ENCODE assay signal across 10 cellular contexts in the genomic region with DNA sequence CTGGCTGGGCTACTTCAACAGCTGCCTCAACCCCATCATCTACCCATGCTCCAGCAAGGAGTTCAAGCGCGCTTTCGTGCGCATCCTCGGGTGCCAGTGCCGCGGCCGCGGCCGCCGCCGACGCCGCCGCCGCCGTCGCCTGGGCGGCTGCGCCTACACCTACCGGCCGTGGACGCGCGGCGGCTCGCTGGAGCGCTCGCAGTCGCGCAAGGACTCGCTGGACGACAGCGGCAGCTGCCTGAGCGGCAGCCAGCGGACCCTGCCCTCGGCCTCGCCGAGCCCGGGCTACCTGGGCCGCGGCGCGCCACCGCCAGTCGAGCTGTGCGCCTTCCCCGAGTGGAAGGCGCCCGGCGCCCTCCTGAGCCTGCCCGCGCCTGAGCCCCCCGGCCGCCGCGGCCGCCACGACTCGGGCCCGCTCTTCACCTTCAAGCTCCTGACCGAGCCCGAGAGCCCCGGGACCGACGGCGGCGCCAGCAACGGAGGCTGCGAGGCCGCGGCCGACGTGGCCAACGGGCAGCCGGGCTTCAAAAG. TPM values are rescaled to one million over a fixed set of nuclear protein-coding genes. Genes with fewer than 3 reads are reported as not detected.
DNase-seq lines count a peak whose midpoint lies in the region; ATAC-seq, FAIRE-seq and TF ChIP-seq lines count a peak whose summit lies in the region.
"Had no signal": no experiment of that assay in that cellular context is flagged by ENCODE, and none has a peak within 500 bp of the region (broad histone marks: within the 10 kb centered on the region; RNA-seq: fewer than 3 reads in every experiment).

No MANE protein-coding gene starts in this region.

- TF ChIP-seq CTCF in IMR-90 (conservative IDR thresholded peaks at IDR 0.05; ENCODE audit: low read depth, low read length) (no peak), brain (conservative IDR thresholded peaks at IDR 0.05) (no peak), A673 (conservative IDR thresholded peaks at IDR 0.05; ENCODE audit: low read depth, low read length) (no peak)

- peak overlapping the region; percentile 87; the same call in 2 of the 3 replicates for H2BK15ac ChIP-seq in IMR-90 (ENCODE audit: low read depth, low read length)

- H3K9me3 ChIP-seq in IMR-90 (ENCODE audit: control insufficient read depth, insufficient read depth, low read length) (no peaks in the 10 kb centered on the region), small intestine (ENCODE audit: control insufficient read depth, low read depth) (no peaks in the 10 kb centered on the region), A673 (ENCODE audit: low read depth, low read length, poor library complexity, severe bottlenecking) (no peaks in the 10 kb centered on the region)

- in situ Hi-C loops in IMR-90 (cut with MboI; ENCODE audit: low sequenced_read_pairs): loop anchor here (25.0 kb wide), 1 partner anchor 810 kb away; no protein-coding TSS in a partner anchor

- H3K14ac ChIP-seq in IMR-90 (replicated peaks; ENCODE audit: low read depth, low read length): no peak overlapping the region

- H3K9ac ChIP-seq in IMR-90 (ENCODE audit: low read depth, low read length): no peak overlapping the region

- H2BK20ac ChIP-seq in IMR-90 (ENCODE audit: low read depth, low read length): peak overlapping the region; percentile 98

- ATAC-seq in IMR-90 (ENCODE audit: low read depth) (no peak), GM21367 (IDR thresholded peaks at IDR 0.05; ENCODE audit: unreplicated experiment) (no peak)

- peaks cover 81% of the 10 kb centered on the region for H3K27me3 Mint-ChIP-seq in brain

- peak overlapping the region; percentile 66; the same call in 1 of the 2 replicates for H3K27ac ChIP-seq in IMR-90 (ENCODE audit: insufficient read depth, low read length)
- H3K27ac ChIP-seq in small intestine (ENCODE audit: low read depth in 1 of 2, low read length in 1 of 2): no peak overlapping the region
- no peak overlapping the region for H3K27ac ChIP-seq in A673 (ENCODE audit: low read depth, low read length, poor library complexity, severe bottlenecking)

- no peak for FAIRE-seq in small intestine (lab: Jason Lieb, UNC)

- TF ChIP-seq RAD21 in IMR-90 (IDR thresholded peaks at IDR 0.05; ENCODE audit: low read length): no peak

- peak overlapping the region; percentile 71 to 80; a peak in 3 of 4 replicates for H4K8ac ChIP-seq in IMR-90 (ENCODE audit: low read depth in 2 of 2, low read length in 2 of 2)

- WGBS in IMR-90 (ENCODE audit: extremely low coverage in 2 of 2, insufficient read length in 1 of 2), 2 experiments: 19% methylated on average over 45 of the region's 76 CpGs; no CpG with 5 or more reads in 1 of the 2 experiments
- WGBS in small intestine, 3 donors: 1 to 4% (median 1%) methylated on average over 25 to 76 of the region's 76 CpGs

- H2BK120ac ChIP-seq in IMR-90 (ENCODE audit: low read depth, low read length): peak overlapping the region; percentile 97

- peaks cover 2 to 23% (median 4%) of the 10 kb centered on the region in 5 experiments for H3K9me3 Mint-ChIP-seq in brain
- H3K9me3 Mint-ChIP-seq: stimulated activated naive B cell treated with anti-CD40 and anti-IgM and Interleukin-4, amounts not matched to agents 10 μg/mL and 1 μg/mL and 100 μg/mL, for 72 hours had no signal

- peak overlapping the region; percentile 83 for H2BK5ac ChIP-seq in IMR-90 (ENCODE audit: low read depth, low read length, poor library complexity, severe bottlenecking)

- peak overlapping the region; percentile 69 for H3K18ac ChIP-seq in IMR-90 (ENCODE audit: low read depth, low read length)

- no peak overlapping the region for H3K23ac ChIP-seq in IMR-90 (ENCODE audit: low read depth, low read length)

- no peaks in the 10 kb centered on the region for H3K27me3 ChIP-seq in IMR-90 (ENCODE audit: control insufficient read depth, insufficient read depth, low read length)
- H3K27me3 ChIP-seq in small intestine (ENCODE audit: control insufficient read depth in 2 of 2, insufficient read depth in 2 of 2, low read length in 2 of 2): peaks cover 3 to 16% of the 10 kb centered on the region in 2 donors
- H3K27me3 ChIP-seq in A673 (replicated peaks; ENCODE audit: insufficient read depth, low read depth, low read length, poor library complexity): peaks cover 45% of the 10 kb centered on the region

- intact Hi-C loops in IMR-90 (cut with micrococcal nuclease) (loop anchor here (10.0 kb wide), 3 partner anchors 207 to 807 kb away; partner anchors contain the start of gene RNF145), A673 (cut with micrococcal nuclease; ENCODE audit: unreplicated experiment) (no loop called here)

- peak overlapping the region; percentile 91; the same call in 1 of the 2 replicates for H4K91ac ChIP-seq in IMR-90 (ENCODE audit: insufficient read depth, low read depth, low read length)

- H3K9me1 ChIP-seq in IMR-90 (ENCODE audit: insufficient read depth, low read length): peaks cover 21% of the 10 kb centered on the region

- no peak overlapping the region for H2AK9ac ChIP-seq in IMR-90 (replicated peaks; ENCODE audit: low read depth, low read length, poor library complexity)

- peaks cover 0 to 5% of the 10 kb centered on the region in 2 experiments; a peak in 2 of 4 replicates for H3K79me1 ChIP-seq in IMR-90 (ENCODE audit: low read depth in 1 of 2, low read length in 2 of 2)

- CTCF ChIA-PET in IMR-90 (lab: Yijun Ruan, JAX): interaction anchor here (0.6 kb wide), 1 partner anchor 112 kb away, joined by 4 read pairs; no protein-coding TSS in a partner anchor
- CTCF ChIA-PET in A673 (lab: Charles Lee): interaction anchor here (0.6 kb wide), 1 partner anchor 16 kb away, joined by 5 read pairs; no protein-coding TSS in a partner anchor

- DNase-seq in IMR-90: no peak
- peak; percentile 67 for DNase-seq in iPS-NIHi11 (ENCODE audit: low spot score)
- DNase-seq in small intestine: peak; percentile 16
- no peak for DNase-seq in A673 (ENCODE audit: low spot score)
- no peak for DNase-seq in activated effector memory CD4-positive, alpha-beta T cell treated with Interleukin-2 at 50 U/mL for 16 hours
- DNase-seq in NCI-H2171 treated with DMSO at 0.1 percent for 48 hours (lab: John Stamatoyannopoulos, UW): no peak
- DNase-seq: stimulated activated naive B cell treated with anti-CD40 and anti-IgM and Interleukin-4, amounts not matched to agents 10 μg/mL and 1 μg/mL and 100 μg/mL, for 72 hours had no signal

- dilution Hi-C loops in IMR-90 (cut with HindIII; ENCODE audit: low sequenced_read_pairs, unreplicated experiment): no loop called here

- no TSS peak for BruUV-seq in IMR-90 (replicated peaks; lab: Mats Ljungman, UMichigan)
- no TSS peak for BruUV-seq in A673 (replicated peaks; lab: Mats Ljungman, UMichigan)

- H3K4me3 Mint-ChIP-seq in brain: peak overlapping the region; percentile 65 to 73 (median 71)

- H3K4me3 ChIP-seq in IMR-90 (ENCODE audit: insufficient read depth, low read depth, low read length) (no peak overlapping the region), small intestine (ENCODE audit: low read depth in 1 of 2, low read length in 2 of 2) (peak overlapping the region in 1 of 2 donors; percentile 17), A673 (ENCODE audit: low read depth, low read length, poor library complexity, severe bottlenecking) (no peak overlapping the region)

- H3K56ac ChIP-seq in IMR-90 (ENCODE audit: extremely low read depth, insufficient read depth, low read length): no peak overlapping the region

- TF ChIP-seq POLR2A in IMR-90 (IDR thresholded peaks at IDR 0.05; ENCODE audit: low read depth, low read length): no peak

- H3K4me2 ChIP-seq in IMR-90 (ENCODE audit: low read depth, low read length): no peak overlapping the region

- peaks cover 11% of the 10 kb centered on the region for H3K36me3 Mint-ChIP-seq in brain
- H3K36me3 Mint-ChIP-seq: stimulated activated naive B cell treated with anti-CD40 and anti-IgM and Interleukin-4, amounts not matched to agents 10 μg/mL and 1 μg/mL and 100 μg/mL, for 72 hours had no signal

- H3K4ac ChIP-seq in IMR-90 (ENCODE audit: low read depth, low read length): peak overlapping the region; percentile 94

- POLR2A ChIA-PET in IMR-90 (lab: Charles Lee; ENCODE audit: unreplicated experiment): no interaction called here
- POLR2A ChIA-PET in A673 (lab: Charles Lee; ENCODE audit: low non-redundant PET): no interaction called here

- H3K4me1 ChIP-seq in IMR-90 (ENCODE audit: control insufficient read depth, insufficient read depth, low read length) (peaks cover 23% of the 10 kb centered on the region), small intestine (ENCODE audit: control insufficient read depth in 2 of 2, insufficient read depth in 1 of 2, low read depth in 1 of 2, low read length in 1 of 2) (peaks cover 0 to 2% of the 10 kb centered on the region in 2 donors), A673 (ENCODE audit: insufficient read depth, low read length, poor library complexity, severe bottlenecking) (no peaks in the 10 kb centered on the region)

- H2AFZ ChIP-seq in IMR-90 (replicated peaks; ENCODE audit: low read length, poor library complexity): peak overlapping the region; percentile 79

- no peaks in the 10 kb centered on the region for H3K36me3 ChIP-seq in IMR-90 (ENCODE audit: control insufficient read depth, insufficient read depth, low read length)
- H3K36me3 ChIP-seq in small intestine (ENCODE audit: control insufficient read depth in 2 of 2, insufficient read depth in 2 of 2, low read length in 2 of 2): no peaks in the 10 kb centered on the region
- no peaks in the 10 kb centered on the region for H3K36me3 ChIP-seq in A673 (ENCODE audit: insufficient read depth, low read length, poor library complexity, severe bottlenecking)

- peak overlapping the region; percentile 90; the same call in 1 of the 2 replicates for H4K5ac ChIP-seq in IMR-90 (ENCODE audit: low read depth, low read length)

- peak overlapping the region; percentile 85; the same call in 1 of the 2 replicates for H2AK5ac ChIP-seq in IMR-90 (ENCODE audit: low read depth, low read length)

- no peak overlapping the region for H3K27ac Mint-ChIP-seq in brain

- peaks cover 3% of the 10 kb centered on the region for H3K4me1 Mint-ChIP-seq in brain

- H4K20me1 ChIP-seq in IMR-90 (ENCODE audit: insufficient read depth, low read length): peaks cover 3% of the 10 kb centered on the region; the same call in 1 of the 2 replicates

TF ChIP-seq in IMR-90, 13 proteins besides CTCF, POLR2A, EP300 and RAD21 (continues in another document):
- TF ChIP-seq CEBPB (IDR thresholded peaks at IDR 0.05; ENCODE audit: low read depth, low read length): no peak

RNA-seq across cellular contexts. Expression of gene TTC1, which starts 36.9 kb away (rescaled TPM):
- total RNA-seq in IMR-90 (2012; rRNA removed) (23.1 and 46.9 TPM in 2 replicates), A673 (2021) (61.1 and 66.5 TPM in 2 replicates)
- polyA plus RNA-seq in IMR-90 (2012; rRNA removed) (36.0 and 41.1 TPM in 2 replicates), brain (ENCODE audit: insufficient read depth, low read depth, low replicate concordance) (73.0 TPM), small intestine (10 to 100 TPM; 42.2 to 49.2 (median 44.7) TPM)
- polyA plus RNA-seq in IMR-90 (2012; cell fraction: cytosol; rRNA removed): 6.2 and 23.5 TPM in 2 replicates
- 2.0 and 11.3 TPM in 2 replicates for polyA plus RNA-seq in IMR-90 (2012; cell fraction: nucleus; rRNA removed; ENCODE audit: low replicate concordance)

RNA-seq across cellular contexts. Expression of gene ADRA1B, which starts 55.7 kb away (rescaled TPM):
- total RNA-seq in IMR-90 (2012; rRNA removed) (0.18 and 0.56 TPM in 2 replicates), A673 (2021) (not detected in 2 replicates)
- polyA plus RNA-seq in IMR-90 (2012; rRNA removed) (1.5 and 1.6 TPM in 2 replicates), brain (ENCODE audit: insufficient read depth, low read depth, low replicate concordance) (3.4 TPM), small intestine (under 1 TPM in 2 of 3 donors, not detected in 1; 0.25 to 0.45 TPM)
- polyA plus RNA-seq in IMR-90 (2012; cell fraction: cytosol; rRNA removed): 0.76 and 1.5 TPM in 2 replicates
- 0.54 and 1.4 TPM in 2 replicates for polyA plus RNA-seq in IMR-90 (2012; cell fraction: nucleus; rRNA removed; ENCODE audit: low replicate concordance)
- total RNA-seq: mononuclear cell had no signal

Comparison
In these comparisons a context has a peak if more than half of its experiments do, and no peak if none do; other contexts are left out.
1. DNase-seq: peak in iPS-NIHi11 (single experiment) and small intestine (single experiment); none in IMR-90 (single experiment), A673 (single experiment), activated effector memory CD4-positive, alpha-beta T cell treated with Interleukin-2 at 50 U/mL for 16 hours (single experiment) and NCI-H2171 treated with DMSO at 0.1 percent for 48 hours (single experiment).